36 cellular contexts compared by ENCODE assay signal in genomic region chr11:102521121-102521520, GRCh38. TPM values are rescaled to one million over a fixed set of nuclear protein-coding genes. Genes with fewer than 3 reads are reported as not detected.
"Had no signal": no experiment of that assay in that cellular context is flagged by ENCODE, and none has a peak within 500 bp of the region (broad histone marks: within the 10 kb centered on the region; RNA-seq: fewer than 3 reads in every experiment).

No MANE protein-coding gene starts in this region.

- H3K9me3 Mint-ChIP-seq: activated CD4-positive, alpha-beta memory T cell treated with anti-CD3 and anti-CD28 coated beads for 36 hours; activated CD4-positive, alpha-beta T cell treated with anti-CD3 and anti-CD28 coated beads, Interleukin-2, amount 10 ng/mL, durations not matched to agents 24 days and 14 days; activated naive CD4-positive, alpha-beta T cell treated with anti-CD3 and anti-CD28 coated beads for 36 hours; activated naive CD4-positive, alpha-beta T cell treated with anti-CD3 and anti-CD28 coated beads, Interleukin-2, amount 50 U/mL, for 24 hours; activated naive CD8-positive, alpha-beta T cell treated with anti-CD3 and anti-CD28 coated beads for 36 hours; activated naive CD8-positive, alpha-beta T cell treated with anti-CD3 and anti-CD28 coated beads, Interleukin-2, amount 50 U/mL, for 24 hours; activated T-helper 1 cell treated with anti-CD3 and anti-CD28 coated beads, Interleukin-12 subunit alpha, Interleukin-12 subunit beta, Interleukin-2, Interleukin-4 antibody, amounts not matched to agents 30 ng/mL and 10 ng/mL and 1 ng/mL, durations not matched to agents 14 hours and 24 hours and 36 hours; activated T-helper 2 cell treated with anti-CD3 and anti-CD28 coated beads, Interferon-gamma antibody, Interleukin-2, Interleukin-4, amounts not matched to agents 10 μg/mL and 5 μg/mL and 100 μg/mL, durations not matched to agents 14 hours and 24 hours and 36 hours; effector memory CD8-positive, alpha-beta T cell; T-helper 2 cell treated with Interferon-gamma antibody and Interleukin-4, amounts not matched to agents 5 μg/mL and 100 μg/mL, for 36 hours had no signal

- H3K4me1 Mint-ChIP-seq: activated CD4-positive, alpha-beta T cell treated with anti-CD3 and anti-CD28 coated beads, Interleukin-2, amount 10 ng/mL, durations not matched to agents 24 days and 14 days; activated naive CD4-positive, alpha-beta T cell treated with anti-CD3 and anti-CD28 coated beads, Interleukin-2, amount 50 U/mL, for 24 hours had no signal

- H3K36me3 Mint-ChIP-seq: activated CD4-positive, alpha-beta memory T cell treated with anti-CD3 and anti-CD28 coated beads for 36 hours; activated CD8-positive, alpha-beta memory T cell treated with anti-CD3 and anti-CD28 coated beads, Interleukin-2, amount 10 ng/mL, durations not matched to agents 7 days and 5 days; activated naive CD4-positive, alpha-beta T cell treated with anti-CD3 and anti-CD28 coated beads, Interleukin-2, amount 50 U/mL, for 24 hours; activated naive CD8-positive, alpha-beta T cell treated with anti-CD3 and anti-CD28 coated beads for 36 hours had no signal

- ATAC-seq: activated CD4-positive, alpha-beta T cell treated with anti-CD3 and anti-CD28 coated beads for 36 hours; activated CD8-positive, alpha-beta memory T cell treated with anti-CD3 and anti-CD28 coated beads, Interleukin-2, amount 10 ng/mL, durations not matched to agents 7 days and 5 days; activated CD8-positive, alpha-beta T cell treated with anti-CD3 and anti-CD28 coated beads, Interleukin-2, amount 10 ng/mL, durations not matched to agents 7 days and 5 days; activated naive CD8-positive, alpha-beta T cell treated with anti-CD3 and anti-CD28 coated beads, Interleukin-2, amount 50 U/mL, for 24 hours; body of pancreas; effector memory CD8-positive, alpha-beta T cell; gastroesophageal sphincter; T-helper 17 cell had no signal

- DNase-seq: activated CD4-positive, alpha-beta memory T cell treated with anti-CD3 and anti-CD28 coated beads for 36 hours; activated CD4-positive, alpha-beta T cell treated with anti-CD3 and anti-CD28 coated beads for 36 hours; activated CD4-positive, alpha-beta T cell treated with anti-CD3 and anti-CD28 coated beads, Interleukin-2, amount 10 ng/mL, durations not matched to agents 24 days and 14 days; activated CD4-positive, CD25-positive, alpha-beta regulatory T cell; activated CD4-positive, CD25-positive, alpha-beta regulatory T cell treated with anti-CD3 and anti-CD28 coated beads, Interleukin-2, amount 50 U/mL, for 72 hours; activated CD8-positive, alpha-beta memory T cell treated with anti-CD3 and anti-CD28 coated beads, Interleukin-2, amount 10 ng/mL, durations not matched to agents 7 days and 5 days; activated CD8-positive, alpha-beta memory T cell treated with anti-CD3 and anti-CD28 coated beads, Interleukin-2, amount 50 U/mL, for 4 hours; activated CD8-positive, alpha-beta T cell treated with anti-CD3 and anti-CD28 coated beads, Interleukin-2, amount 10 ng/mL, durations not matched to agents 7 days and 5 days; activated effector memory CD4-positive, alpha-beta T cell treated with anti-CD3 and anti-CD28 coated beads, Interleukin-2, amount 50 U/mL, for 16 hours; activated naive CD4-positive, alpha-beta T cell treated with anti-CD3 and anti-CD28 coated beads for 36 hours; activated naive CD8-positive, alpha-beta T cell treated with anti-CD3 and anti-CD28 coated beads for 36 hours; activated naive CD8-positive, alpha-beta T cell treated with anti-CD3 and anti-CD28 coated beads, Interleukin-2, amount 50 U/mL, for 24 hours; activated T-cell treated with anti-CD3 and anti-CD28 coated beads, Interleukin-2, amount 50 U/mL, for 1 hour; activated T-cell treated with anti-CD3 and anti-CD28 coated beads, Interleukin-2, amount 50 U/mL, for 48 hours; adrenal gland; amygdala; aorta; body of pancreas; caudate nucleus; cortex of kidney; dermis blood vessel endothelial cell; effector CD4-positive, alpha-beta T cell; effector memory CD8-positive, alpha-beta T cell; esophagus squamous epithelium; foreskin melanocyte; head of caudate nucleus; T-helper 17 cell; T1000 had no signal

- H3K27ac Mint-ChIP-seq: activated CD4-positive, alpha-beta memory T cell treated with anti-CD3 and anti-CD28 coated beads for 36 hours; activated CD4-positive, alpha-beta T cell treated with anti-CD3 and anti-CD28 coated beads for 36 hours; activated CD4-positive, alpha-beta T cell treated with anti-CD3 and anti-CD28 coated beads, Interleukin-2, amount 10 ng/mL, durations not matched to agents 24 days and 14 days; activated CD8-positive, alpha-beta memory T cell treated with anti-CD3 and anti-CD28 coated beads, Interleukin-2, amount 10 ng/mL, durations not matched to agents 7 days and 5 days; activated CD8-positive, alpha-beta T cell treated with anti-CD3 and anti-CD28 coated beads, Interleukin-2, amount 10 ng/mL, durations not matched to agents 7 days and 5 days; activated naive CD4-positive, alpha-beta T cell treated with anti-CD3 and anti-CD28 coated beads for 36 hours; activated naive CD4-positive, alpha-beta T cell treated with anti-CD3 and anti-CD28 coated beads, Interleukin-2, amount 50 U/mL, for 24 hours; activated naive CD8-positive, alpha-beta T cell treated with anti-CD3 and anti-CD28 coated beads for 36 hours; activated naive CD8-positive, alpha-beta T cell treated with anti-CD3 and anti-CD28 coated beads, Interleukin-2, amount 50 U/mL, for 24 hours; activated T-helper 1 cell treated with anti-CD3 and anti-CD28 coated beads, Interleukin-12 subunit alpha, Interleukin-12 subunit beta, Interleukin-2, Interleukin-4 antibody, amounts not matched to agents 30 ng/mL and 10 ng/mL and 1 ng/mL, durations not matched to agents 14 hours and 24 hours and 36 hours; activated T-helper 2 cell treated with anti-CD3 and anti-CD28 coated beads, Interferon-gamma antibody, Interleukin-2, Interleukin-4, amounts not matched to agents 10 μg/mL and 5 μg/mL and 100 μg/mL, durations not matched to agents 14 hours and 24 hours and 36 hours; effector memory CD8-positive, alpha-beta T cell; T-helper 17 cell; T-helper 2 cell treated with Interferon-gamma antibody and Interleukin-4, amounts not matched to agents 5 μg/mL and 100 μg/mL, for 36 hours had no signal

- H3K4me3 Mint-ChIP-seq: activated CD4-positive, alpha-beta memory T cell treated with anti-CD3 and anti-CD28 coated beads for 36 hours; activated CD4-positive, alpha-beta T cell treated with anti-CD3 and anti-CD28 coated beads for 36 hours; activated CD4-positive, alpha-beta T cell treated with anti-CD3 and anti-CD28 coated beads, Interleukin-2, amount 10 ng/mL, durations not matched to agents 24 days and 14 days; activated CD8-positive, alpha-beta memory T cell treated with anti-CD3 and anti-CD28 coated beads, Interleukin-2, amount 10 ng/mL, durations not matched to agents 7 days and 5 days; activated CD8-positive, alpha-beta T cell treated with anti-CD3 and anti-CD28 coated beads, Interleukin-2, amount 10 ng/mL, durations not matched to agents 7 days and 5 days; activated naive CD4-positive, alpha-beta T cell treated with anti-CD3 and anti-CD28 coated beads for 36 hours; activated naive CD4-positive, alpha-beta T cell treated with anti-CD3 and anti-CD28 coated beads, Interleukin-2, amount 50 U/mL, for 24 hours; activated naive CD8-positive, alpha-beta T cell treated with anti-CD3 and anti-CD28 coated beads for 36 hours; activated naive CD8-positive, alpha-beta T cell treated with anti-CD3 and anti-CD28 coated beads, Interleukin-2, amount 50 U/mL, for 24 hours; activated T-helper 1 cell treated with anti-CD3 and anti-CD28 coated beads, Interleukin-12 subunit alpha, Interleukin-12 subunit beta, Interleukin-2, Interleukin-4 antibody, amounts not matched to agents 30 ng/mL and 10 ng/mL and 1 ng/mL, durations not matched to agents 14 hours and 24 hours and 36 hours; effector memory CD8-positive, alpha-beta T cell; T-helper 17 cell; T-helper 2 cell treated with Interferon-gamma antibody and Interleukin-4, amounts not matched to agents 5 μg/mL and 100 μg/mL, for 36 hours had no signal

- FAIRE-seq: colon, endothelial cell of umbilical vein had no signal

RNA-seq across cellular contexts. Expression of gene MMP7, which starts 9.4 kb away (rescaled TPM):
- total RNA-seq: activated CD4-positive, alpha-beta memory T cell treated with anti-CD3 and anti-CD28 coated beads for 36 hours; activated CD4-positive, alpha-beta T cell treated with anti-CD3 and anti-CD28 coated beads for 36 hours; activated CD4-positive, alpha-beta T cell treated with anti-CD3 and anti-CD28 coated beads, Interleukin-2, amount 10 ng/mL, durations not matched to agents 24 days and 14 days; activated CD8-positive, alpha-beta memory T cell treated with anti-CD3 and anti-CD28 coated beads for 36 hours; activated CD8-positive, alpha-beta memory T cell treated with anti-CD3 and anti-CD28 coated beads, Interleukin-2, amount 10 ng/mL, durations not matched to agents 7 days and 5 days; activated CD8-positive, alpha-beta T cell treated with anti-CD3 and anti-CD28 coated beads, Interleukin-2, amount 10 ng/mL, durations not matched to agents 7 days and 5 days; activated naive CD4-positive, alpha-beta T cell treated with anti-CD3 and anti-CD28 coated beads for 36 hours; activated naive CD8-positive, alpha-beta T cell treated with anti-CD3 and anti-CD28 coated beads for 36 hours; activated T-helper 1 cell treated with anti-CD3 and anti-CD28 coated beads, Interleukin-12 subunit alpha, Interleukin-12 subunit beta, Interleukin-2, Interleukin-4 antibody, amounts not matched to agents 30 ng/mL and 10 ng/mL and 1 ng/mL, durations not matched to agents 14 hours and 24 hours and 36 hours; activated T-helper 2 cell treated with anti-CD3 and anti-CD28 coated beads, Interferon-gamma antibody, Interleukin-2, Interleukin-4, amounts not matched to agents 10 μg/mL and 5 μg/mL and 100 μg/mL, durations not matched to agents 14 hours and 24 hours and 36 hours; endothelial cell of umbilical vein; T-helper 17 cell had no signal
